In the genomic region with DNA sequence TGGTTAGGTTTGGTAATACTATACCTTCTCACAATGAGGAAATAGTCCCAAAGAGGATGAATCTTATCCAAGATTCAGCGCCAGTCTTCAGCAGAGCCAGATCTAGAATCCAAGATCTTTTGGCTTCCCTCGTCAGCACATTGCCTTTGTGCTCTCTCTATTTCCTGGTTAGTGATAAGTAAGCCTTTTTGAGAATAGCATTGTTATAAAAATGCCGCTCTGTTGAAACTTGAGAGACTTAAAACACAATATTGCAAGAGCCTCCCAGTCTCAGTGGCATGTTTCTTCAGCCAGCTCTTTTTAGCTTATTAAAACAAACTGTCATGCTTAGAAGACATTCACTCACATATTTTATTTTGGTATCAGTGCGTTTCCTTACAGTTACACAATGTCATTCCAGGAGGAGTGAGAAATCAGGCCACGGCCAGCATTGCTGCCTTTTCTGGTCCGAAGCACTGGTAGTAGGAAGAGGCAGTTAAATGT, we compare ENCODE assay signal across 10 cellular contexts.
DNase-seq lines count a peak whose midpoint lies in the region; ATAC-seq, FAIRE-seq and TF ChIP-seq lines count a peak whose summit lies in the region.
"Had no signal": no experiment of that assay in that cellular context is flagged by ENCODE, and none has a peak within 500 bp of the region (broad histone marks: within the 10 kb centered on the region; RNA-seq: fewer than 3 reads in every experiment).

No MANE protein-coding gene starts in this region.

- ATAC-seq in K562 = no peak
- ATAC-seq in heart left ventricle = peak; percentile 58 to 79 (median 74)
- no peak for ATAC-seq in GM18858 (IDR thresholded peaks at IDR 0.05; ENCODE audit: unreplicated experiment)

- no peaks in the 10 kb centered on the region for H3K9me1 ChIP-seq in K562 (ENCODE audit: control insufficient read depth, insufficient read depth, low read length)

- TF ChIP-seq CTCF in K562 (IDR thresholded peaks at IDR 0.05 in 2 of 3, conservative IDR thresholded peaks at IDR 0.05 in 1 of 3; ENCODE audit: insufficient read depth in 2 of 3, low read depth in 1 of 3, low read length in 3 of 3) = no peak
- no peak for TF ChIP-seq CTCF in heart left ventricle (IDR thresholded peaks at IDR 0.05)

- DNase-seq in AG20443 (ENCODE audit: low spot score) (peak; percentile 78), K562 (ENCODE audit: extremely low read depth in 1 of 4, low spot score in 3 of 4) (no peak), heart left ventricle (peak in 2 of 5 donors; percentile 50 to 59), posterior cingulate gyrus (peak in 8 of 10 donors; percentile 19 to 90 (median 44)), GDM1 (lab: John Stamatoyannopoulos, UW) (no peak), NCI-H2171 treated with DMSO at 0.1 percent for 48 hours (lab: John Stamatoyannopoulos, UW) (no peak)
- DNase-seq in activated T-cell treated with anti-CD3 and anti-CD28 coated beads, Interleukin-2, amount 50 U/mL, for 48 hours = no peak
- DNase-seq: activated T-cell treated with anti-CD3 and anti-CD28 coated beads, Interleukin-2, amount 50 U/mL, for 24 hours; COR-L47 had no signal

- 0 out of 2 replicates have a peak, but pooled peaks cover 6% of the 10 kb centered on the region for H4K20me1 ChIP-seq in K562 (replicated peaks; ENCODE audit: control insufficient read depth, insufficient read depth, low read length)

- POLR2A ChIA-PET in K562 (lab: Yijun Ruan, JAX) = interaction anchor here (0.6 to 1.4 kb wide), 3 partner anchors 14 to 144 kb away, joined by 3 to 6 read pairs (median 4); a partner anchor contains a TSS

- H3K4me2 ChIP-seq in K562 (ENCODE audit: insufficient read depth, low read length) = no peak overlapping the region

- CTCF ChIA-PET in K562 (lab: Yijun Ruan, JAX; ENCODE audit: low intra/inter-chr PET ratio) = no interaction called here

- no peak overlapping the region for H3K4me3 ChIP-seq in K562
- peak overlapping the region in 7 of 12 donors; percentile 11 to 26 (median 13) for H3K4me3 ChIP-seq in heart left ventricle

- H3K79me2 ChIP-seq in K562 (ENCODE audit: control insufficient read depth, insufficient read depth, low read length) = peaks cover 82% of the 10 kb centered on the region

- no TSS peak for BruUV-seq in K562 (replicated peaks; lab: Mats Ljungman, UMichigan)

- H3K9me3 ChIP-seq in K562 (replicated peaks; ENCODE audit: control insufficient read depth, insufficient read depth, low read depth, low read length) = no peaks in the 10 kb centered on the region
- no peaks in the 10 kb centered on the region for H3K9me3 ChIP-seq in heart left ventricle

- FAIRE-seq in K562 (lab: Jason Lieb, UNC) = peak; percentile 54

- no peaks in the 10 kb centered on the region for H3K27me3 ChIP-seq in K562 (ENCODE audit: control insufficient read depth in 2 of 2, insufficient read depth in 2 of 2, low read length in 2 of 2)
- no peaks in the 10 kb centered on the region for H3K27me3 ChIP-seq in heart left ventricle

- 71% methylated on average over 6 of the region's 6 CpGs for WGBS in K562 (ENCODE audit: insufficient coverage, low coverage, missing lambda C conversion rate)
- WGBS in heart left ventricle, 4 donors = 4 to 17% (median 11%) methylated on average over 6 of the region's 6 CpGs

- H3K9ac ChIP-seq in K562 (ENCODE audit: insufficient read depth in 1 of 2, low read depth in 2 of 2, low read length in 2 of 2) = no peak overlapping the region

- TF ChIP-seq RAD21 in K562 (CRISPR knock-in tag; conservative IDR thresholded peaks at IDR 0.05 in 1 of 2, IDR thresholded peaks at IDR 0.05 in 1 of 2) = no peak

- peaks cover 8% of the 10 kb centered on the region; the same call in 2 of the 3 replicates for H3K36me3 ChIP-seq in K562 (ENCODE audit: control insufficient read depth, insufficient read depth, low read length)
- H3K36me3 ChIP-seq in heart left ventricle = peaks cover 0 to 4% (median 0%) of the 10 kb centered on the region in 9 donors

- intact Hi-C loops in K562 (cut with micrococcal nuclease) (no loop called here), heart left ventricle (cut with DNase I) (loop anchor here in 3 of 10 donors (5.0 kb wide), 2 partner anchors 42 to 72 kb away; no protein-coding TSS in a partner anchor), posterior cingulate gyrus (cut with DNase I) (loop anchor here (5.0 to 10.0 kb wide), 2 partner anchors 42 to 74 kb away; no protein-coding TSS in a partner anchor)

- H2AFZ ChIP-seq in K562 (ENCODE audit: low read depth, low read length) = no peak overlapping the region

- TF ChIP-seq EP300 in K562 (IDR thresholded peaks at IDR 0.05; ENCODE audit: low read length) = no peak

- H3K27ac ChIP-seq in K562 (ENCODE audit: extremely low read depth, low read depth, low read length) (no peak overlapping the region), heart left ventricle (peak overlapping the region; percentile 64 to 81 (median 76))

- peaks cover 0 to 17% of the 10 kb centered on the region in 2 experiments; a peak in 2 of 5 replicates for H3K4me1 ChIP-seq in K562 (replicated peaks in 1 of 2; ENCODE audit: control insufficient read depth in 2 of 2, insufficient read depth in 2 of 2, low read length in 2 of 2)
- H3K4me1 ChIP-seq in heart left ventricle = peaks cover 13 to 99% (median 78%) of the 10 kb centered on the region in 12 donors

- in situ Hi-C loops in K562 (cut with MboI) = no loop called here

- TF ChIP-seq POLR2A in K562 (conservative IDR thresholded peaks at IDR 0.05) = no peak
- TF ChIP-seq POLR2A in heart left ventricle (IDR thresholded peaks at IDR 0.05) = no peak

TF ChIP-seq in K562, 482 proteins besides CTCF, POLR2A, EP300 and RAD21:
- TF ChIP-seq U2AF1 (optimal IDR thresholded peaks at IDR 0.05; ENCODE audit: low read depth, low read length) (no peak), HIVEP1 (CRISPR knock-in tag; IDR thresholded peaks at IDR 0.05) (no peak)

Comparison
In these comparisons a context has a peak if more than half of its experiments do, and no peak if none do; other contexts are left out.
1. DNase-seq: peak in AG20443 (single experiment) and posterior cingulate gyrus (8 of 10); none in K562 (0 of 4), activated T-cell treated with anti-CD3 and anti-CD28 coated beads, Interleukin-2, amount 50 U/mL, for 48 hours (0 of 2), GDM1 (single experiment) and NCI-H2171 treated with DMSO at 0.1 percent for 48 hours (single experiment).
2. ATAC-seq: peak in heart left ventricle (4 of 4); none in K562 (single experiment) and GM18858 (single experiment).